1 cellular context compared by ENCODE assay signal in the genomic region with DNA sequence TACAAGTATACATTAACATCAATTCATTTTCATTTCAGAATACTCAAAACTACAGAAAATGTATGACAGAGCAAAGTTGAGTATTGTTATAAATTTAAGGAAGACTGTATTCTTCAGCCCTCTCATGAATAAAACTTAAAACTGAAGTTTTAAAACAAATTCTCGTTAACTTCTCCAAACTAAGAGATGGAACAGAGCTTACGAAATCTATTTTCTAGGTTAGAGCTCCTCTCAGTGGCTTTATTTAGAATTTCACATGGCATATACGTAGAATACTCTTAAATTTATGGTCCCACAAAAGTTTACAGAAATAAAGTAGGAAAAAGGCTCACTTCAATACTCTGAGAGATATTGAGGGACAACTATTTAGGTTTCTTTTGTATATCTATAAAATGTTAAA.
TF ChIP-seq lines count a peak whose summit lies in the region.

No MANE protein-coding gene starts in this region.

TF ChIP-seq in K562, 482 proteins besides CTCF, POLR2A, EP300 and RAD21 (continued from another document):
- TF ChIP-seq, protein P1, sequence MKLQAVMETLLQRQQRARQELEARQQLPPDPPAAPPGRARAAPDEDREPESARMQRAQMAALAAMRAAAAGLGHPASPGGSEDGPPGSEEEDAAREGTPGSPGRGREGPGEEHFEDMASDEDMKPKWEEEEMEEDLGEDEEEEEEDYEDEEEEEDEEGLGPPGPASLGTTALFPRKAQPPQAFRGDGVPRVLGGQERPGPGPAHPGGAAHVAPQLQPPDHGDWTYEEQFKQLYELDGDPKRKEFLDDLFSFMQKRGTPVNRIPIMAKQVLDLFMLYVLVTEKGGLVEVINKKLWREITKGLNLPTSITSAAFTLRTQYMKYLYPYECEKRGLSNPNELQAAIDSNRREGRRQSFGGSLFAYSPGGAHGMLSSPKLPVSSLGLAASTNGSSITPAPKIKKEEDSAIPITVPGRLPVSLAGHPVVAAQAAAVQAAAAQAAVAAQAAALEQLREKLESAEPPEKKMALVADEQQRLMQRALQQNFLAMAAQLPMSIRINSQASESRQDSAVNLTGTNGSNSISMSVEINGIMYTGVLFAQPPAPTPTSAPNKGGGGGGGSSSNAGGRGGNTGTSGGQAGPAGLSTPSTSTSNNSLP (IDR thresholded peaks at IDR 0.05; ENCODE audit: borderline replicate concordance, low read depth, low read length): 0 out of 2 replicates have a peak, but pooled peaks have one; percentile 49
